Comparison of ENCODE assay signal across 22 cellular contexts in genomic region chr10:117884088-117884487, GRCh38.
"Had no signal": no experiment of that assay in that cellular context is flagged by ENCODE, and none has a peak within 500 bp of the region (broad histone marks: within the 10 kb centered on the region; RNA-seq: fewer than 3 reads in every experiment).

No MANE protein-coding gene starts in this region.

- H3K4me3 Mint-ChIP-seq: dendritic cell treated with granulocyte-macrophage colony-stimulating factor and Interleukin-4, amounts not matched to agents 40 ng/mL and 50 ng/mL, for 4 days; effector memory CD8-positive, alpha-beta T cell; memory B cell; mesothelial cell of epicardium; natural killer cell; neural crest cell; stimulated activated naive B cell treated with anti-CD40 and anti-IgM and Interleukin-4, amounts not matched to agents 10 μg/mL and 1 μg/mL and 100 μg/mL, for 72 hours; type B pancreatic cell had no signal

- H3K9me3 ChIP-seq: esophagus muscularis mucosa, gastrocnemius medialis, heart right ventricle, left ventricle myocardium inferior, lower lobe of right lung, psoas muscle, right lobe of liver, suprapubic skin, thyroid gland had no signal

- H3K4me1 ChIP-seq: esophagus muscularis mucosa, gastrocnemius medialis, heart right ventricle, left ventricle myocardium inferior, lower lobe of right lung, psoas muscle, right lobe of liver, suprapubic skin, thyroid gland had no signal

- DNase-seq: effector memory CD8-positive, alpha-beta T cell; gastrocnemius medialis; heart right ventricle; hypothalamus; left cardiac atrium; left ventricle myocardium inferior; lower lobe of right lung; natural killer cell; occipital lobe; psoas muscle; right lobe of liver; stimulated activated CD4-positive, alpha-beta T cell treated with anti-CD3 and anti-CD28 coated beads, Interleukin-4, amount 100 ng/mL, for 4 hours; stimulated activated naive B cell treated with anti-CD40 and anti-IgM and Interleukin-4, amounts not matched to agents 10 μg/mL and 1 μg/mL and 100 μg/mL, for 72 hours; thyroid gland had no signal

- H3K4me1 Mint-ChIP-seq: memory B cell; natural killer cell; stimulated activated naive B cell treated with anti-CD40 and anti-IgM and Interleukin-4, amounts not matched to agents 10 μg/mL and 1 μg/mL and 100 μg/mL, for 72 hours had no signal

- H3K36me3 Mint-ChIP-seq: memory B cell; mesothelial cell of epicardium; natural killer cell; stimulated activated naive B cell treated with anti-CD40 and anti-IgM and Interleukin-4, amounts not matched to agents 10 μg/mL and 1 μg/mL and 100 μg/mL, for 72 hours; type B pancreatic cell had no signal

- H3K4me3 ChIP-seq: esophagus muscularis mucosa, gastrocnemius medialis, heart right ventricle, left ventricle myocardium inferior, lower lobe of right lung, psoas muscle, right lobe of liver, suprapubic skin, thyroid gland had no signal

- H3K27me3 ChIP-seq: gastrocnemius medialis, right lobe of liver, thyroid gland had no signal

- H3K27me3 Mint-ChIP-seq: type B pancreatic cell had no signal

- H3K9me3 Mint-ChIP-seq: dendritic cell treated with granulocyte-macrophage colony-stimulating factor and Interleukin-4, amounts not matched to agents 40 ng/mL and 50 ng/mL, for 4 days; effector memory CD8-positive, alpha-beta T cell; mesothelial cell of epicardium; natural killer cell; neural crest cell; stimulated activated naive B cell treated with anti-CD40 and anti-IgM and Interleukin-4, amounts not matched to agents 10 μg/mL and 1 μg/mL and 100 μg/mL, for 72 hours had no signal

- ATAC-seq: effector memory CD8-positive, alpha-beta T cell; gastrocnemius medialis; heart right ventricle; left cardiac atrium; lower lobe of right lung; natural killer cell; psoas muscle; right lobe of liver; stimulated activated naive B cell treated with anti-CD40 and anti-IgM and Interleukin-4, amounts not matched to agents 10 μg/mL and 1 μg/mL and 100 μg/mL, for 72 hours had no signal

- H3K27ac ChIP-seq: epithelial cell of prostate, esophagus muscularis mucosa, gastrocnemius medialis, heart right ventricle, left ventricle myocardium inferior, lower lobe of right lung, psoas muscle, right lobe of liver, suprapubic skin, thyroid gland had no signal

- H3K36me3 ChIP-seq: esophagus muscularis mucosa, gastrocnemius medialis, heart right ventricle, left ventricle myocardium inferior, lower lobe of right lung, right lobe of liver, suprapubic skin, thyroid gland had no signal

- H3K27ac Mint-ChIP-seq: dendritic cell treated with granulocyte-macrophage colony-stimulating factor and Interleukin-4, amounts not matched to agents 40 ng/mL and 50 ng/mL, for 4 days; effector memory CD8-positive, alpha-beta T cell; memory B cell; mesothelial cell of epicardium; natural killer cell; stimulated activated naive B cell treated with anti-CD40 and anti-IgM and Interleukin-4, amounts not matched to agents 10 μg/mL and 1 μg/mL and 100 μg/mL, for 72 hours; type B pancreatic cell had no signal
